ENCODE assay signal across 1 cellular context in genomic region chr2:201430839-201431238, GRCh38.
TF ChIP-seq lines count a peak whose summit lies in the region.

No MANE protein-coding gene starts in this region.

TF ChIP-seq in IMR-90, 13 proteins besides CTCF, POLR2A, EP300 and RAD21:
- TF ChIP-seq BHLHE40 (IDR thresholded peaks at IDR 0.05; ENCODE audit: low read depth, low read length), result no peak
- TF ChIP-seq RCOR1 (IDR thresholded peaks at IDR 0.05; ENCODE audit: insufficient replicate concordance, low read length), result no peak
- no peak for TF ChIP-seq NFE2L2 (IDR thresholded peaks at IDR 0.05; ENCODE audit: low read depth, low read length)
- TF ChIP-seq, protein P1, sequence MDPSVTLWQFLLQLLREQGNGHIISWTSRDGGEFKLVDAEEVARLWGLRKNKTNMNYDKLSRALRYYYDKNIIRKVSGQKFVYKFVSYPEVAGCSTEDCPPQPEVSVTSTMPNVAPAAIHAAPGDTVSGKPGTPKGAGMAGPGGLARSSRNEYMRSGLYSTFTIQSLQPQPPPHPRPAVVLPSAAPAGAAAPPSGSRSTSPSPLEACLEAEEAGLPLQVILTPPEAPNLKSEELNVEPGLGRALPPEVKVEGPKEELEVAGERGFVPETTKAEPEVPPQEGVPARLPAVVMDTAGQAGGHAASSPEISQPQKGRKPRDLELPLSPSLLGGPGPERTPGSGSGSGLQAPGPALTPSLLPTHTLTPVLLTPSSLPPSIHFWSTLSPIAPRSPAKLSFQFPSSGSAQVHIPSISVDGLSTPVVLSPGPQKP (IDR thresholded peaks at IDR 0.05; ENCODE audit: borderline replicate concordance, low read depth, low read length), result no peak
- TF ChIP-seq FOS (IDR thresholded peaks at IDR 0.05; ENCODE audit: low read depth, low read length), result no peak
- no peak for TF ChIP-seq MXI1 (IDR thresholded peaks at IDR 0.05; ENCODE audit: borderline replicate concordance, low read depth, low read length)
- TF ChIP-seq CEBPB (IDR thresholded peaks at IDR 0.05; ENCODE audit: low read depth, low read length), result no peak
- no peak for TF ChIP-seq USF2 (IDR thresholded peaks at IDR 0.05; ENCODE audit: low read depth, low read length)
- no peak for TF ChIP-seq CHD1 (IDR thresholded peaks at IDR 0.05; ENCODE audit: low read depth, low read length)
TF ChIP-seq in IMR-90: peak in this region for 0.
